ENCODE assay signal across 17 cellular contexts in the genomic region with DNA sequence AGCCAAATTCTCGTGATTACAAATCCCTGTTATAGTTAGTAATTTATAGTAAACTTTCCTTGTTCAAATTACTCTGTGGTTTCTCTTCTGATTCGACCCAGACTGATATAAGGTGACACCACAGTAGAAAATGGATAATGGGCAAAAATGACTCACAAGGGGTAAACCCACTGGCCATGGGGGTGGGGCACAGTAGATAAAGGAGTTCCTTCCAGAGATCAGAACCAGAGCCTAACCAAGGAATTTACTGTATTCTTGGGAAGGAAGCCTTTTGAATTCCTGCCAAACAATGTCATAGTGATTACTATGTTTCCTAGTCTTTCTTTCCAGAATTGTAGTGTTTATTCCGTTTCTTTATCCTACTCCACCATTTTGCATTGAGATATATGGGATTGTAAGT. TPM values are rescaled to one million over a fixed set of nuclear protein-coding genes. Genes with fewer than 3 reads are reported as not detected.
DNase-seq lines count a peak whose midpoint lies in the region; ATAC-seq, FAIRE-seq and TF ChIP-seq lines count a peak whose summit lies in the region.
"Had no signal": no experiment of that assay in that cellular context is flagged by ENCODE, and none has a peak within 500 bp of the region (broad histone marks: within the 10 kb centered on the region; RNA-seq: fewer than 3 reads in every experiment).

No MANE protein-coding gene starts in this region.

- H3K4me1 Mint-ChIP-seq in stimulated activated memory B cell treated with anti-CD40 and anti-IgM and Interleukin-4, amounts not matched to agents 10 μg/mL and 1 μg/mL and 100 μg/mL, for 72 hours: peaks cover 5% of the 10 kb centered on the region

- H3K9ac ChIP-seq in SK-N-MC (ENCODE audit: insufficient read length): no peak overlapping the region

- FAIRE-seq in pancreas (lab: Jason Lieb, UNC): no peak
- FAIRE-seq: HTR-8/SVneo, keratinocyte had no signal

- intact Hi-C loops in lower leg skin (cut with DNase I; ENCODE audit: low total_unique reads): no loop called here
- intact Hi-C loops in pancreas (cut with DNase I): no loop called here

- DNase-seq in Daoy (ENCODE audit: low read depth) (peak; percentile 42), SK-N-MC (ENCODE audit: low read depth, low spot score) (no peak), foreskin keratinocyte (peak in 1 of 2 donors; percentile 40), lower leg skin (ENCODE audit: low spot score in 2 of 2) (no peak), pancreas (no peak)
- DNase-seq: COR-L47, NCI-H1694, Peyer's patch, thyroid gland had no signal

- H3K36me3 Mint-ChIP-seq in stimulated activated memory B cell treated with anti-CD40 and anti-IgM and Interleukin-4, amounts not matched to agents 10 μg/mL and 1 μg/mL and 100 μg/mL, for 72 hours: peaks cover 11% of the 10 kb centered on the region

- no peak overlapping the region for H3K27ac Mint-ChIP-seq in stimulated activated memory B cell treated with anti-CD40 and anti-IgM and Interleukin-4, amounts not matched to agents 10 μg/mL and 1 μg/mL and 100 μg/mL, for 72 hours
- H3K27ac Mint-ChIP-seq: nephron had no signal

- TF ChIP-seq POLR2A in lower leg skin (IDR thresholded peaks at IDR 0.05): no peak

- H3K27ac ChIP-seq in SK-N-MC (peak overlapping the region; percentile 85), foreskin keratinocyte (no peak overlapping the region), pancreas (no peak overlapping the region)
- H3K27ac ChIP-seq: ascending aorta, Peyer's patch, thyroid gland had no signal

- no peak overlapping the region for H3K4me3 Mint-ChIP-seq in stimulated activated memory B cell treated with anti-CD40 and anti-IgM and Interleukin-4, amounts not matched to agents 10 μg/mL and 1 μg/mL and 100 μg/mL, for 72 hours
- H3K4me3 Mint-ChIP-seq: nephron had no signal

- H3K36me3 ChIP-seq in SK-N-MC (ENCODE audit: insufficient read depth, low read length): 0 out of 2 replicates have a peak, but pooled peaks cover 3% of the 10 kb centered on the region
- H3K36me3 ChIP-seq in pancreas: no peaks in the 10 kb centered on the region
- H3K36me3 ChIP-seq: ascending aorta, Peyer's patch, thyroid gland had no signal

- H3K9me3 ChIP-seq in SK-N-MC (ENCODE audit: low read depth, low read length): no peaks in the 10 kb centered on the region
- H3K9me3 ChIP-seq in pancreas: no peaks in the 10 kb centered on the region
- H3K9me3 ChIP-seq: ascending aorta, Peyer's patch, thyroid gland had no signal

- no peaks in the 10 kb centered on the region for H3K4me1 ChIP-seq in foreskin keratinocyte
- no peaks in the 10 kb centered on the region for H3K4me1 ChIP-seq in pancreas
- H3K4me1 ChIP-seq: ascending aorta, Peyer's patch, thyroid gland had no signal

- H3K27me3 ChIP-seq in foreskin keratinocyte (no peaks in the 10 kb centered on the region), pancreas (peaks cover 0 to 3% (median 0%) of the 10 kb centered on the region in 4 donors)
- H3K27me3 ChIP-seq: ascending aorta, Peyer's patch, thyroid gland had no signal

- no peaks in the 10 kb centered on the region for H3K27me3 Mint-ChIP-seq in stimulated activated memory B cell treated with anti-CD40 and anti-IgM and Interleukin-4, amounts not matched to agents 10 μg/mL and 1 μg/mL and 100 μg/mL, for 72 hours

- 33 to 35% methylated on average over 3 of the region's 3 CpGs for WGBS in lower leg skin, 2 donors
- WGBS in pancreas, 2 donors: 44 to 58% methylated on average over 3 of the region's 3 CpGs

- TF ChIP-seq CTCF in foreskin keratinocyte (conservative IDR thresholded peaks at IDR 0.05): no peak
- TF ChIP-seq CTCF in lower leg skin (IDR thresholded peaks at IDR 0.05): no peak
- no peak for TF ChIP-seq CTCF in pancreas (IDR thresholded peaks at IDR 0.05)

- H3K4me3 ChIP-seq in SK-N-MC: peak overlapping the region; percentile 42; the same call in 1 of the 2 replicates
- no peak overlapping the region for H3K4me3 ChIP-seq in lower leg skin (ENCODE audit: low read depth, poor library complexity, severe bottlenecking)
- no peak overlapping the region for H3K4me3 ChIP-seq in pancreas
- H3K4me3 ChIP-seq: ascending aorta, Peyer's patch, thyroid gland had no signal

- peak; percentile 39 for ATAC-seq in GM21529 (IDR thresholded peaks at IDR 0.05; ENCODE audit: unreplicated experiment)
- ATAC-seq in foreskin keratinocyte: peak; percentile 66
- ATAC-seq in stimulated activated memory B cell treated with anti-CD40 and anti-IgM and Interleukin-4, amounts not matched to agents 10 μg/mL and 1 μg/mL and 100 μg/mL, for 72 hours: no peak
- ATAC-seq in pancreas: no peak
- ATAC-seq in HG03521 (IDR thresholded peaks at IDR 0.05; ENCODE audit: unreplicated experiment): no peak
- ATAC-seq: HCT116 had no signal

- no peaks in the 10 kb centered on the region for H3K9me3 Mint-ChIP-seq in stimulated activated memory B cell treated with anti-CD40 and anti-IgM and Interleukin-4, amounts not matched to agents 10 μg/mL and 1 μg/mL and 100 μg/mL, for 72 hours
- H3K9me3 Mint-ChIP-seq: nephron had no signal

RNA-seq across cellular contexts. Expression of a gene that starts 21.9 kb away (rescaled TPM):
- total RNA-seq in Daoy (2014; rRNA removed; shearing (Covaris generic)): 4.5 and 8.5 TPM in 2 replicates
- 7.9 and 9.0 TPM in 2 replicates for total RNA-seq in foreskin keratinocyte
- 1.7 and 2.2 TPM in 2 replicates for polyA plus RNA-seq in foreskin keratinocyte
- 1 to 10 TPM in 3 of 4 donors, under 1 TPM in 1; 0.78 to 2.7 (median 1.3) TPM for total RNA-seq in lower leg skin
- 1 to 10 TPM; 2.3 to 4.3 (median 3.1) TPM for total RNA-seq in pancreas
- 1 to 10 TPM; 4.1 to 6.0 TPM for polyA plus RNA-seq in pancreas
- total RNA-seq: ascending aorta had no signal

RNA-seq across cellular contexts. Expression of a gene that starts 29.0 kb away (rescaled TPM):
- 0.06 TPM in 1 of 2 replicates, not detected in the other for total RNA-seq in Daoy (2014; rRNA removed; shearing (Covaris generic))
- 0.03 and 0.11 TPM in 2 replicates for total RNA-seq in foreskin keratinocyte
- not detected in 2 replicates for polyA plus RNA-seq in foreskin keratinocyte
- 1 to 10 TPM in 2 of 4 donors, under 1 TPM in 2; 0.46 to 1.3 (median 0.82) TPM for total RNA-seq in lower leg skin
- under 1 TPM in 2 of 6 donors, not detected in 4; 0.12 to 0.35 TPM for total RNA-seq in pancreas
- under 1 TPM in 1 of 2 donors, not detected in 1; 0.35 TPM for polyA plus RNA-seq in pancreas
- total RNA-seq: ascending aorta had no signal

Comparison
In these comparisons a context has a peak if more than half of its experiments do, and no peak if none do; other contexts are left out.
1. ATAC-seq: peak in GM21529 (single experiment) and foreskin keratinocyte (single experiment); none in stimulated activated memory B cell treated with anti-CD40 and anti-IgM and Interleukin-4, amounts not matched to agents 10 μg/mL and 1 μg/mL and 100 μg/mL, for 72 hours (single experiment), pancreas (0 of 4) and HG03521 (single experiment).